23 cellular contexts compared by ENCODE assay signal in the genomic region with DNA sequence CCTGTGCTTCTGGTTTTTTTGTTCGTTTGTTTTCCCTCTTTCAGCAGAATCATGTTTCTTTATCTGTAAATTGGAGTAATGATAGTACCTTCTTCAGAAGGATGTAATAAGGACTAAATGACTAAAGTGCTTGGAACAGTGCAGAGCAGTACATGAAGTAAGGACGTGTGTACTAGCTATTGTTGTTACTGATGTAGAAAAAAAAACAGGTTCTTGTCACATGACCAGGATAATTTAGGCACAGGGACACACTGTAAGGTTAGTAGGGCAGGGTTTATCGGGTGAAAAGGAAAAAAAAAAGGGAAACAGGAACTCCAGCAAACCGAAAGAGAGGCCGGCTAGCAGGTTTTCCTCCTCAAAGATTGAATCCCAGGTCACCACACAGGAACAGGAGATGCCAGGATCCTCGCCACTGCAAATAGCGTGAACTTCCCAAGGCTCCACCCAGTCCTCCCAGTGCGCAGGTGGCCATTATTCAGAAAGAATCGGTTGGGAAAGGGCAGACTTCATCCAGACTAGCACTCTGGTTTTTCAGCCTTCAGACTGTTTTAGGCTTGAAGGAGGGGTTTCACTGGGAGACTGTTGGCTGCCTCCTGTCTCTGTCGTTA.
A peak's percentile ranks its signal among the peaks of the same experiment; 100 is the strongest.
DNase-seq lines count a peak whose midpoint lies in the region; ATAC-seq and TF ChIP-seq lines count a peak whose summit lies in the region.
"Had no signal": no experiment of that assay in that cellular context is flagged by ENCODE, and none has a peak within 500 bp of the region (broad histone marks: within the 10 kb centered on the region; RNA-seq: fewer than 3 reads in every experiment).

No MANE protein-coding gene starts in this region.

- H2BK15ac ChIP-seq in IMR-90 (ENCODE audit: low read depth, low read length): no peak overlapping the region

- H3K4me3 ChIP-seq in IMR-90 (ENCODE audit: insufficient read depth, low read depth, low read length): no peak overlapping the region
- H3K4me3 ChIP-seq: coronary artery, prostate gland, SK-N-MC, upper lobe of left lung had no signal

- peaks cover 0 to 7% of the 10 kb centered on the region in 2 donors for H3K9me3 Mint-ChIP-seq in stimulated activated naive CD8-positive, alpha-beta T cell treated with anti-CD3 and anti-CD28 coated beads, Interleukin-15, amount 100 ng/mL, for 72 hours
- H3K9me3 Mint-ChIP-seq in activated T-helper 1 cell treated with anti-CD3 and anti-CD28 coated beads, Interleukin-12 subunit alpha, Interleukin-12 subunit beta, Interleukin-2, Interleukin-4 antibody, amounts not matched to agents 30 ng/mL and 10 ng/mL and 1 ng/mL, durations not matched to agents 14 hours and 24 hours and 36 hours: no peaks in the 10 kb centered on the region
- H3K9me3 Mint-ChIP-seq: activated naive CD8-positive, alpha-beta T cell treated with anti-CD3 and anti-CD28 coated beads, Interleukin-2, amount 10 ng/mL, durations not matched to agents 7 days and 5 days; stimulated activated naive CD8-positive, alpha-beta T cell treated with anti-CD3 and anti-CD28 coated beads, Interleukin-15, Interleukin-2, amounts not matched to agents 100 ng/mL and 50 ng/mL, for 24 hours had no signal

- H3K56ac ChIP-seq in IMR-90 (ENCODE audit: extremely low read depth, insufficient read depth, low read length): no peak overlapping the region

- CTCF ChIA-PET in IMR-90 (lab: Yijun Ruan, JAX): interaction anchor here (1.1 kb wide), 1 partner anchor 15 kb away, joined by 3 read pairs; no protein-coding TSS in a partner anchor

- no peaks in the 10 kb centered on the region for H3K9me3 ChIP-seq in IMR-90 (ENCODE audit: control insufficient read depth, insufficient read depth, low read length)
- H3K9me3 ChIP-seq: prostate gland, upper lobe of left lung had no signal

- no peak overlapping the region for H3K9ac ChIP-seq in IMR-90 (ENCODE audit: low read depth, low read length)

- 89% methylated on average over 1 of the region's 10 CpGs; no CpG with 5 or more reads in 1 of the 2 experiments for WGBS in IMR-90 (ENCODE audit: extremely low coverage in 2 of 2, insufficient read length in 1 of 2), 2 experiments

- H4K5ac ChIP-seq in IMR-90 (ENCODE audit: low read depth, low read length): no peak overlapping the region

- H3K18ac ChIP-seq in IMR-90 (ENCODE audit: low read depth, low read length): no peak overlapping the region

- BruUV-seq in IMR-90 (replicated peaks; lab: Mats Ljungman, UMichigan): no TSS peak

- H2BK120ac ChIP-seq in IMR-90 (ENCODE audit: low read depth, low read length): peak overlapping the region; percentile 46; the same call in 1 of the 2 replicates

- H4K91ac ChIP-seq in IMR-90 (ENCODE audit: insufficient read depth, low read depth, low read length): no peak overlapping the region

- H3K79me1 ChIP-seq in IMR-90 (ENCODE audit: low read depth in 1 of 2, low read length in 2 of 2): no peaks in the 10 kb centered on the region

- H4K8ac ChIP-seq in IMR-90 (ENCODE audit: low read depth in 2 of 2, low read length in 2 of 2): no peak overlapping the region

- no peak overlapping the region for H2AK5ac ChIP-seq in IMR-90 (ENCODE audit: low read depth, low read length)

- H2BK20ac ChIP-seq in IMR-90 (ENCODE audit: low read depth, low read length): no peak overlapping the region

- intact Hi-C loops in IMR-90 (cut with micrococcal nuclease): no loop called here
- intact Hi-C loops in activated T-helper 1 cell treated with anti-CD3 and anti-CD28 coated beads, Interleukin-12 subunit alpha, Interleukin-12 subunit beta, Interleukin-2, Interleukin-4 antibody, amounts not matched to agents 30 ng/mL and 10 ng/mL and 1 ng/mL, durations not matched to agents 14 hours and 24 hours and 36 hours (cut with micrococcal nuclease): no loop called here

- no peak for TF ChIP-seq POLR2A in IMR-90 (IDR thresholded peaks at IDR 0.05; ENCODE audit: low read depth, low read length)

- no peaks in the 10 kb centered on the region for H3K27me3 ChIP-seq in IMR-90 (ENCODE audit: control insufficient read depth, insufficient read depth, low read length)
- H3K27me3 ChIP-seq: brain microvascular endothelial cell, upper lobe of left lung had no signal

- DNase-seq in stimulated activated naive CD8-positive, alpha-beta T cell treated with anti-CD3 and anti-CD28 coated beads, Interleukin-15, amount 100 ng/mL, for 72 hours: no peak
- DNase-seq in stimulated activated naive CD8-positive, alpha-beta T cell treated with anti-CD3 and anti-CD28 coated beads, Interleukin-15, Interleukin-2, amounts not matched to agents 100 U/mL and 50 U/mL, for 24 hours: no peak
- no peak for DNase-seq in IMR-90
- no peak for DNase-seq in amniotic stem cell (lab: John Stamatoyannopoulos, UW)
- no peak for DNase-seq in activated T-helper 1 cell treated with anti-CD3 and anti-CD28 coated beads, Interleukin-12 subunit alpha, Interleukin-12 subunit beta, Interleukin-2, Interleukin-4 antibody, amounts not matched to agents 30 ng/mL and 10 ng/mL and 1 ng/mL, durations not matched to agents 14 hours and 24 hours and 36 hours (ENCODE audit: low spot score)
- DNase-seq in hippocampal formation (lab: John Stamatoyannopoulos, UW): no peak
- DNase-seq: activated CD4-positive, alpha-beta T cell treated with anti-CD3 and anti-CD28 coated beads for 1 hour; activated naive CD8-positive, alpha-beta T cell treated with anti-CD3 and anti-CD28 coated beads, Interleukin-2, amount 10 ng/mL, durations not matched to agents 7 days and 5 days; brain microvascular endothelial cell; foreskin fibroblast; GF-D8; left colon; NCI-H1417 treated with DMSO at 0.1 percent for 48 hours; NCI-H2171 treated with DMSO at 0.1 percent for 48 hours; NCI-H748 treated with DMSO at 0.1 percent for 48 hours; upper lobe of left lung had no signal

- POLR2A ChIA-PET in IMR-90 (lab: Charles Lee; ENCODE audit: unreplicated experiment): no interaction called here

- no peak for ATAC-seq in stimulated activated naive CD8-positive, alpha-beta T cell treated with anti-CD3 and anti-CD28 coated beads, Interleukin-15, amount 100 ng/mL, for 72 hours
- no peak for ATAC-seq in stimulated activated naive CD8-positive, alpha-beta T cell treated with anti-CD3 and anti-CD28 coated beads, Interleukin-15, Interleukin-2, amounts not matched to agents 100 U/mL and 50 U/mL, for 24 hours
- no peak for ATAC-seq in IMR-90 (ENCODE audit: low read depth)
- ATAC-seq in esophagus mucosa: peak; percentile 58
- ATAC-seq: HepG2, left colon, Panc1 had no signal

- H3K23ac ChIP-seq in IMR-90 (ENCODE audit: low read depth, low read length): no peak overlapping the region; the same call in 1 of the 2 replicates

- dilution Hi-C loops in IMR-90 (cut with HindIII; ENCODE audit: low sequenced_read_pairs, unreplicated experiment): no loop called here

- H3K36me3 ChIP-seq in IMR-90 (ENCODE audit: control insufficient read depth, insufficient read depth, low read length): no peaks in the 10 kb centered on the region
- H3K36me3 ChIP-seq: brain microvascular endothelial cell, prostate gland, upper lobe of left lung had no signal

- H3K36me3 Mint-ChIP-seq in activated T-helper 1 cell treated with anti-CD3 and anti-CD28 coated beads, Interleukin-12 subunit alpha, Interleukin-12 subunit beta, Interleukin-2, Interleukin-4 antibody, amounts not matched to agents 30 ng/mL and 10 ng/mL and 1 ng/mL, durations not matched to agents 14 hours and 24 hours and 36 hours (ENCODE audit: low read depth): no peaks in the 10 kb centered on the region
- H3K36me3 Mint-ChIP-seq: activated naive CD8-positive, alpha-beta T cell treated with anti-CD3 and anti-CD28 coated beads, Interleukin-2, amount 10 ng/mL, durations not matched to agents 7 days and 5 days had no signal

- H2BK5ac ChIP-seq in IMR-90 (ENCODE audit: low read depth, low read length, poor library complexity, severe bottlenecking): no peak overlapping the region

- H3K27ac Mint-ChIP-seq in stimulated activated naive CD8-positive, alpha-beta T cell treated with anti-CD3 and anti-CD28 coated beads, Interleukin-15, amount 100 ng/mL, for 72 hours: peak overlapping the region; percentile 68 to 77
- no peak overlapping the region for H3K27ac Mint-ChIP-seq in activated T-helper 1 cell treated with anti-CD3 and anti-CD28 coated beads, Interleukin-12 subunit alpha, Interleukin-12 subunit beta, Interleukin-2, Interleukin-4 antibody, amounts not matched to agents 30 ng/mL and 10 ng/mL and 1 ng/mL, durations not matched to agents 14 hours and 24 hours and 36 hours

- H3K27me3 Mint-ChIP-seq in stimulated activated naive CD8-positive, alpha-beta T cell treated with anti-CD3 and anti-CD28 coated beads, Interleukin-15, amount 100 ng/mL, for 72 hours: no peaks in the 10 kb centered on the region
- no peaks in the 10 kb centered on the region for H3K27me3 Mint-ChIP-seq in activated T-helper 1 cell treated with anti-CD3 and anti-CD28 coated beads, Interleukin-12 subunit alpha, Interleukin-12 subunit beta, Interleukin-2, Interleukin-4 antibody, amounts not matched to agents 30 ng/mL and 10 ng/mL and 1 ng/mL, durations not matched to agents 14 hours and 24 hours and 36 hours (ENCODE audit: insufficient read depth)
- H3K27me3 Mint-ChIP-seq: stimulated activated naive CD8-positive, alpha-beta T cell treated with anti-CD3 and anti-CD28 coated beads, Interleukin-15, Interleukin-2, amounts not matched to agents 100 ng/mL and 50 ng/mL, for 24 hours had no signal

- H3K4me1 ChIP-seq in IMR-90 (ENCODE audit: control insufficient read depth, insufficient read depth, low read length): peaks cover 3% of the 10 kb centered on the region; the same call in 1 of the 2 replicates
- H3K4me1 ChIP-seq: prostate gland, upper lobe of left lung had no signal

- peaks cover 22% of the 10 kb centered on the region for H3K4me1 Mint-ChIP-seq in stimulated activated naive CD8-positive, alpha-beta T cell treated with anti-CD3 and anti-CD28 coated beads, Interleukin-15, amount 100 ng/mL, for 72 hours
- H3K4me1 Mint-ChIP-seq in activated T-helper 1 cell treated with anti-CD3 and anti-CD28 coated beads, Interleukin-12 subunit alpha, Interleukin-12 subunit beta, Interleukin-2, Interleukin-4 antibody, amounts not matched to agents 30 ng/mL and 10 ng/mL and 1 ng/mL, durations not matched to agents 14 hours and 24 hours and 36 hours (ENCODE audit: low read depth): peaks cover 15% of the 10 kb centered on the region

- no peak overlapping the region for H2AK9ac ChIP-seq in IMR-90 (replicated peaks; ENCODE audit: low read depth, low read length, poor library complexity)

- no peak overlapping the region for H3K27ac ChIP-seq in IMR-90 (ENCODE audit: insufficient read depth, low read length)
- H3K27ac ChIP-seq: brain microvascular endothelial cell, coronary artery, prostate gland, SK-N-MC, upper lobe of left lung had no signal

- H4K20me1 ChIP-seq in IMR-90 (ENCODE audit: insufficient read depth, low read length): no peaks in the 10 kb centered on the region

- in situ Hi-C loops in IMR-90 (cut with MboI; ENCODE audit: low sequenced_read_pairs): no loop called here

- TF ChIP-seq CTCF in IMR-90 (conservative IDR thresholded peaks at IDR 0.05; ENCODE audit: low read depth, low read length): no peak

- peak overlapping the region; percentile 85 for H2AFZ ChIP-seq in IMR-90 (replicated peaks; ENCODE audit: low read length, poor library complexity)

- no peak overlapping the region for H3K14ac ChIP-seq in IMR-90 (replicated peaks; ENCODE audit: low read depth, low read length)

- no peak overlapping the region for H3K4me2 ChIP-seq in IMR-90 (ENCODE audit: low read depth, low read length)

- TF ChIP-seq RAD21 in IMR-90 (IDR thresholded peaks at IDR 0.05; ENCODE audit: low read length): no peak

- peak overlapping the region; percentile 35; the same call in 1 of the 2 replicates for H3K4ac ChIP-seq in IMR-90 (ENCODE audit: low read depth, low read length)

- H3K4me3 Mint-ChIP-seq in stimulated activated naive CD8-positive, alpha-beta T cell treated with anti-CD3 and anti-CD28 coated beads, Interleukin-15, amount 100 ng/mL, for 72 hours: no peak overlapping the region
- no peak overlapping the region for H3K4me3 Mint-ChIP-seq in activated T-helper 1 cell treated with anti-CD3 and anti-CD28 coated beads, Interleukin-12 subunit alpha, Interleukin-12 subunit beta, Interleukin-2, Interleukin-4 antibody, amounts not matched to agents 30 ng/mL and 10 ng/mL and 1 ng/mL, durations not matched to agents 14 hours and 24 hours and 36 hours
- H3K4me3 Mint-ChIP-seq: stimulated activated naive CD8-positive, alpha-beta T cell treated with anti-CD3 and anti-CD28 coated beads, Interleukin-15, Interleukin-2, amounts not matched to agents 100 ng/mL and 50 ng/mL, for 24 hours had no signal

- peaks cover 7% of the 10 kb centered on the region; the same call in 1 of the 2 replicates for H3K9me1 ChIP-seq in IMR-90 (ENCODE audit: insufficient read depth, low read length)
